ENCODE assay signal across 2 cellular contexts in the genomic region with DNA sequence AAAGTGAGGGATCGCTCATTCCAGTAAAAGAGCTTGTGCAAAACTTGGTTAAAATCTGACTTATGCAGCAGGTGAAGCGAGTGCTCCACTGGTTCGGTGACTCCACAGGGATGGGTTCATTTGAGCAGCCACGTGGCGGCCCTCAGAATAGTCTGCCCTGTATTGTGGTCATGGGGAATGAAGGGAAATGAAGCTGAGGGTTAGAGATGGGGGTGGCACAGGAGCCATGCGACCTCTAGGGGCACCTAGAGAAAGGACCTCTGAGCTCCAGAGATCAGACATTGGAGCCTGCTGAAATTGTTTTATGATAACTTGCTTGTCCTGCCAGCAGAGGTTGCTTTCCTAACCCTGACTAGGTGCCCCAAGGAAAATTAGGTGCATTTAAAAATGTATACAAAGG.
TF ChIP-seq lines count a peak whose summit lies in the region.

No MANE protein-coding gene starts in this region.

TF ChIP-seq in SK-N-SH, 30 proteins besides CTCF, POLR2A, EP300 and RAD21 (continued from another document):
- TF ChIP-seq CHD2 (IDR thresholded peaks at IDR 0.05; ENCODE audit: low read length, partially characterized antibody): no peak
- TF ChIP-seq, protein P1, sequence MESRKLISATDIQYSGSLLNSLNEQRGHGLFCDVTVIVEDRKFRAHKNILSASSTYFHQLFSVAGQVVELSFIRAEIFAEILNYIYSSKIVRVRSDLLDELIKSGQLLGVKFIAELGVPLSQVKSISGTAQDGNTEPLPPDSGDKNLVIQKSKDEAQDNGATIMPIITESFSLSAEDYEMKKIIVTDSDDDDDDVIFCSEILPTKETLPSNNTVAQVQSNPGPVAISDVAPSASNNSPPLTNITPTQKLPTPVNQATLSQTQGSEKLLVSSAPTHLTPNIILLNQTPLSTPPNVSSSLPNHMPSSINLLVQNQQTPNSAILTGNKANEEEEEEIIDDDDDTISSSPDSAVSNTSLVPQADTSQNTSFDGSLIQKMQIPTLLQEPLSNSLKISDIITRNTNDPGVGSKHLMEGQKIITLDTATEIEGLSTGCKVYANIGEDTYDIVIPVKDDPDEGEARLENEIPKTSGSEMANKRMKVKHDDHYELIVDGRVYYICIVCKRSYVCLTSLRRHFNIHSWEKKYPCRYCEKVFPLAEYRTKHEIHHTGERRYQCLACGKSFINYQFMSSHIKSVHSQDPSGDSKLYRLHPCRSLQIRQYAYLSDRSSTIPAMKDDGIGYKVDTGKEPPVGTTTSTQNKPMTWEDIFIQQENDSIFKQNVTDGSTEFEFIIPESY (IDR thresholded peaks at IDR 0.05; ENCODE audit: borderline replicate concordance, low read depth): no peak
- TF ChIP-seq, protein P2, sequence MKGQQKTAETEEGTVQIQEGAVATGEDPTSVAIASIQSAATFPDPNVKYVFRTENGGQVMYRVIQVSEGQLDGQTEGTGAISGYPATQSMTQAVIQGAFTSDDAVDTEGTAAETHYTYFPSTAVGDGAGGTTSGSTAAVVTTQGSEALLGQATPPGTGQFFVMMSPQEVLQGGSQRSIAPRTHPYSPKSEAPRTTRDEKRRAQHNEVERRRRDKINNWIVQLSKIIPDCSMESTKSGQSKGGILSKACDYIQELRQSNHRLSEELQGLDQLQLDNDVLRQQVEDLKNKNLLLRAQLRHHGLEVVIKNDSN (IDR thresholded peaks at IDR 0.05; ENCODE audit: borderline replicate concordance, low read depth): no peak
- no peak for TF ChIP-seq NRF1 (IDR thresholded peaks at IDR 0.05; ENCODE audit: low read depth, low read length)
- TF ChIP-seq EZH2phosphoT487 (IDR thresholded peaks at IDR 0.05; ENCODE audit: borderline replicate concordance, low read depth): no peak
- no peak for TF ChIP-seq RFX5 (IDR thresholded peaks at IDR 0.05; ENCODE audit: low read length)
- TF ChIP-seq GATA2 (CRISPR knock-in tag; IDR thresholded peaks at IDR 0.05): no peak
- TF ChIP-seq FOXJ3 (CRISPR knock-in tag; IDR thresholded peaks at IDR 0.05): no peak
- no peak for TF ChIP-seq TEAD4 (IDR thresholded peaks at IDR 0.05; ENCODE audit: borderline replicate concordance, insufficient read depth)
- TF ChIP-seq MEF2A (IDR thresholded peaks at IDR 0.05; ENCODE audit: borderline replicate concordance, low read depth): no peak
- no peak for TF ChIP-seq SMC3 (IDR thresholded peaks at IDR 0.05; ENCODE audit: low read depth, low read length)
- no peak for TF ChIP-seq NFIC (IDR thresholded peaks at IDR 0.05; ENCODE audit: borderline replicate concordance)
- TF ChIP-seq, protein P3, sequence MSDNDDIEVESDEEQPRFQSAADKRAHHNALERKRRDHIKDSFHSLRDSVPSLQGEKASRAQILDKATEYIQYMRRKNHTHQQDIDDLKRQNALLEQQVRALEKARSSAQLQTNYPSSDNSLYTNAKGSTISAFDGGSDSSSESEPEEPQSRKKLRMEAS (IDR thresholded peaks at IDR 0.05; ENCODE audit: low read depth): no peak
- TF ChIP-seq ELF1 (IDR thresholded peaks at IDR 0.05): no peak
- no peak for TF ChIP-seq FOXM1 (IDR thresholded peaks at IDR 0.05; ENCODE audit: low read depth)
- TF ChIP-seq, protein P4, sequence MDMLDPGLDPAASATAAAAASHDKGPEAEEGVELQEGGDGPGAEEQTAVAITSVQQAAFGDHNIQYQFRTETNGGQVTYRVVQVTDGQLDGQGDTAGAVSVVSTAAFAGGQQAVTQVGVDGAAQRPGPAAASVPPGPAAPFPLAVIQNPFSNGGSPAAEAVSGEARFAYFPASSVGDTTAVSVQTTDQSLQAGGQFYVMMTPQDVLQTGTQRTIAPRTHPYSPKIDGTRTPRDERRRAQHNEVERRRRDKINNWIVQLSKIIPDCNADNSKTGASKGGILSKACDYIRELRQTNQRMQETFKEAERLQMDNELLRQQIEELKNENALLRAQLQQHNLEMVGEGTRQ (IDR thresholded peaks at IDR 0.05; ENCODE audit: borderline replicate concordance, low read depth, low read length): no peak
- TF ChIP-seq JUND (IDR thresholded peaks at IDR 0.05): no peak

TF ChIP-seq in HepG2, 621 proteins besides CTCF, POLR2A, EP300 and RAD21 (continued from another document):
- TF ChIP-seq SMAD1 (CRISPR knock-in tag; IDR thresholded peaks at IDR 0.05; ENCODE audit: borderline replicate concordance, low read depth): no peak
- TF ChIP-seq, protein P3 (IDR thresholded peaks at IDR 0.05): peak; percentile 41; the same call in 1 of the 2 replicates
